7 cellular contexts compared by ENCODE assay signal in genomic region chr2:214117054-214117453, GRCh38.
"Had no signal": no experiment of that assay in that cellular context is flagged by ENCODE, and none has a peak within 500 bp of the region (broad histone marks: within the 10 kb centered on the region; RNA-seq: fewer than 3 reads in every experiment).

No MANE protein-coding gene starts in this region.

- FAIRE-seq: HTR-8/SVneo, K562 had no signal

- H3K4me3 ChIP-seq: K562 had no signal

- H3K27ac ChIP-seq: HL-60, KMS-11 had no signal

- ATAC-seq: K562 had no signal

- H3K9ac ChIP-seq: KMS-11 had no signal

- DNase-seq: IMR-90, KBM-7, KG1 had no signal

- H3K4me2 ChIP-seq: KMS-11 had no signal
